28 cellular contexts compared by ENCODE assay signal in genomic region chr4:80631861-80632260, GRCh38.
"Had no signal": no experiment of that assay in that cellular context is flagged by ENCODE, and none has a peak within 500 bp of the region (broad histone marks: within the 10 kb centered on the region; RNA-seq: fewer than 3 reads in every experiment).

No MANE protein-coding gene starts in this region.

- H3K4me3 ChIP-seq: stomach, suprapubic skin, testis, thoracic aorta, thyroid gland, tibial artery, tibial nerve, transverse colon, upper lobe of left lung, upper lobe of right lung, uterus, vagina had no signal

- H3K36me3 ChIP-seq: stomach, suprapubic skin, thoracic aorta, thyroid gland, tibial artery, tibial nerve, transverse colon, upper lobe of left lung, upper lobe of right lung, uterus, vagina had no signal

- H3K4me1 Mint-ChIP-seq: stimulated activated effector memory CD8-positive, alpha-beta T cell treated with anti-CD3 and anti-CD28 coated beads, Interleukin-12 subunit alpha, Interleukin-12 subunit beta, amount 100 ng/mL, for 72 hours; stimulated activated memory B cell treated with anti-CD40 and anti-IgM and Interleukin-4, amounts not matched to agents 10 μg/mL and 1 μg/mL and 100 μg/mL, for 72 hours; stimulated activated naive B cell treated with anti-CD40 and anti-IgM and Interleukin-4, amounts not matched to agents 10 μg/mL and 1 μg/mL and 100 μg/mL, for 72 hours; stimulated activated naive CD8-positive, alpha-beta T cell treated with anti-CD3 and anti-CD28 coated beads, Interleukin-15, amount 100 ng/mL, for 72 hours had no signal

- H3K27ac ChIP-seq: stomach, suprapubic skin, testis, thoracic aorta, thyroid gland, tibial artery, tibial nerve, transverse colon, upper lobe of left lung, upper lobe of right lung, uterus, vagina had no signal

- DNase-seq: stimulated activated CD4-positive, alpha-beta T cell treated with anti-CD3 and anti-CD28 coated beads, Interleukin-2, amount 100 ng/mL, for 24 hours; stimulated activated CD4-positive, alpha-beta T cell treated with anti-CD3 and anti-CD28 coated beads, Interleukin-2, amount 100 ng/mL, for 48 hours; stimulated activated CD4-positive, alpha-beta T cell treated with anti-CD3 and anti-CD28 coated beads, Interleukin-4, amount 100 ng/mL, for 1 hour; stimulated activated CD4-positive, alpha-beta T cell treated with anti-CD3 and anti-CD28 coated beads, Interleukin-4, amount 100 ng/mL, for 24 hours; stimulated activated CD4-positive, alpha-beta T cell treated with anti-CD3 and anti-CD28 coated beads, Interleukin-4, amount 100 ng/mL, for 4 hours; stimulated activated CD8-positive, alpha-beta memory T cell treated with anti-CD3 and anti-CD28 coated beads, Interleukin-4, amount 100 ng/mL, for 48 hours; stimulated activated naive B cell treated with anti-CD40 and anti-IgM and Interleukin-4, amounts not matched to agents 10 μg/mL and 1 μg/mL and 100 μg/mL, for 72 hours; stimulated activated naive CD4-positive, alpha-beta T cell; stimulated activated naive CD8-positive, alpha-beta T cell treated with anti-CD3 and anti-CD28 coated beads, Interleukin-15, amount 100 ng/mL, for 72 hours; stimulated activated naive CD8-positive, alpha-beta T cell treated with anti-CD3 and anti-CD28 coated beads, Interleukin-15, Interleukin-2, amounts not matched to agents 100 U/mL and 50 U/mL, for 24 hours; stomach; substantia nigra; testis; thyroid gland; tibial artery; transverse colon; upper lobe of left lung; upper lobe of right lung; uterus had no signal

- FAIRE-seq: urothelium cell line had no signal

- H3K9me3 ChIP-seq: suprapubic skin, testis, thoracic aorta, thyroid gland, tibial artery, transverse colon, upper lobe of right lung, uterus, vagina had no signal

- H3K4me1 ChIP-seq: stomach, suprapubic skin, testis, thyroid gland, tibial artery, tibial nerve, transverse colon, upper lobe of left lung, upper lobe of right lung, uterus, vagina had no signal

- H3K9me3 Mint-ChIP-seq: stimulated activated effector memory CD8-positive, alpha-beta T cell treated with anti-CD3 and anti-CD28 coated beads, Interleukin-12 subunit alpha, Interleukin-12 subunit beta, amount 100 ng/mL, for 72 hours had no signal

- H3K36me3 Mint-ChIP-seq: stimulated activated effector memory CD8-positive, alpha-beta T cell treated with anti-CD3 and anti-CD28 coated beads, Interleukin-12 subunit alpha, Interleukin-12 subunit beta, amount 100 ng/mL, for 72 hours; stimulated activated memory B cell treated with anti-CD40 and anti-IgM and Interleukin-4, amounts not matched to agents 10 μg/mL and 1 μg/mL and 100 μg/mL, for 72 hours; stimulated activated naive B cell treated with anti-CD40 and anti-IgM and Interleukin-4, amounts not matched to agents 10 μg/mL and 1 μg/mL and 100 μg/mL, for 72 hours; type B pancreatic cell had no signal

- H3K27me3 ChIP-seq: stomach, suprapubic skin, testis, thyroid gland, tibial artery, tibial nerve, transverse colon, upper lobe of left lung, upper lobe of right lung, uterus, vagina had no signal

- H3K27ac Mint-ChIP-seq: stimulated activated effector memory CD8-positive, alpha-beta T cell treated with anti-CD3 and anti-CD28 coated beads, Interleukin-12 subunit alpha, Interleukin-12 subunit beta, amount 100 ng/mL, for 72 hours; stimulated activated memory B cell treated with anti-CD40 and anti-IgM and Interleukin-4, amounts not matched to agents 10 μg/mL and 1 μg/mL and 100 μg/mL, for 72 hours; stimulated activated naive B cell treated with anti-CD40 and anti-IgM and Interleukin-4, amounts not matched to agents 10 μg/mL and 1 μg/mL and 100 μg/mL, for 72 hours; stimulated activated naive CD8-positive, alpha-beta T cell treated with anti-CD3 and anti-CD28 coated beads, Interleukin-15, amount 100 ng/mL, for 72 hours; stimulated activated naive CD8-positive, alpha-beta T cell treated with anti-CD3 and anti-CD28 coated beads, Interleukin-15, Interleukin-2, amounts not matched to agents 100 ng/mL and 50 ng/mL, for 24 hours; type B pancreatic cell had no signal

- H3K27me3 Mint-ChIP-seq: stimulated activated memory B cell treated with anti-CD40 and anti-IgM and Interleukin-4, amounts not matched to agents 10 μg/mL and 1 μg/mL and 100 μg/mL, for 72 hours; stimulated activated naive B cell treated with anti-CD40 and anti-IgM and Interleukin-4, amounts not matched to agents 10 μg/mL and 1 μg/mL and 100 μg/mL, for 72 hours; stimulated activated naive CD8-positive, alpha-beta T cell treated with anti-CD3 and anti-CD28 coated beads, Interleukin-15, amount 100 ng/mL, for 72 hours; stimulated activated naive CD8-positive, alpha-beta T cell treated with anti-CD3 and anti-CD28 coated beads, Interleukin-15, Interleukin-2, amounts not matched to agents 100 ng/mL and 50 ng/mL, for 24 hours; type B pancreatic cell had no signal

- H3K4me3 Mint-ChIP-seq: stimulated activated effector memory CD8-positive, alpha-beta T cell treated with anti-CD3 and anti-CD28 coated beads, Interleukin-12 subunit alpha, Interleukin-12 subunit beta, amount 100 ng/mL, for 72 hours; stimulated activated memory B cell treated with anti-CD40 and anti-IgM and Interleukin-4, amounts not matched to agents 10 μg/mL and 1 μg/mL and 100 μg/mL, for 72 hours; stimulated activated naive B cell treated with anti-CD40 and anti-IgM and Interleukin-4, amounts not matched to agents 10 μg/mL and 1 μg/mL and 100 μg/mL, for 72 hours; stimulated activated naive CD8-positive, alpha-beta T cell treated with anti-CD3 and anti-CD28 coated beads, Interleukin-15, amount 100 ng/mL, for 72 hours; stimulated activated naive CD8-positive, alpha-beta T cell treated with anti-CD3 and anti-CD28 coated beads, Interleukin-15, Interleukin-2, amounts not matched to agents 100 ng/mL and 50 ng/mL, for 24 hours; type B pancreatic cell had no signal
